In genomic region chr9:6864102-6864501, GRCh38 we compare ENCODE assay signal across 22 cellular contexts.
"Had no signal": no experiment of that assay in that cellular context is flagged by ENCODE, and none has a peak within 500 bp of the region (broad histone marks: within the 10 kb centered on the region; RNA-seq: fewer than 3 reads in every experiment).

No MANE protein-coding gene starts in this region.

- H3K4me3 ChIP-seq: coronary artery, gastrocnemius medialis, heart right ventricle, psoas muscle, spleen, testis, tibial nerve, upper lobe of right lung had no signal

- H3K27ac ChIP-seq: coronary artery, gastrocnemius medialis, heart right ventricle, psoas muscle, spleen, testis, tibial nerve, upper lobe of right lung had no signal

- H3K9me3 ChIP-seq: testis had no signal

- DNase-seq: effector CD4-positive, alpha-beta T cell; gastrocnemius medialis; heart right ventricle; hypothalamus; kidney glomerular epithelial cell; naive thymus-derived CD4-positive, alpha-beta T cell; nephron progenitor cell; psoas muscle; retina; spleen; stimulated activated CD4-positive, alpha-beta T cell treated with anti-CD3 and anti-CD28 coated beads, Interleukin-15, amount 100 ng/mL, for 24 hours; stimulated activated CD4-positive, alpha-beta T cell treated with anti-CD3 and anti-CD28 coated beads, Interleukin-1b, Interleukin-23, amount 100 ng/mL, for 48 hours; stimulated activated CD4-positive, alpha-beta T cell treated with anti-CD3 and anti-CD28 coated beads, Interleukin-4, amount 100 ng/mL, for 24 hours; stimulated activated naive CD8-positive, alpha-beta T cell treated with anti-CD3 and anti-CD28 coated beads, Interleukin-15, amount 100 ng/mL, for 72 hours; testis; upper lobe of right lung had no signal

- ATAC-seq: esophagus mucosa; gastrocnemius medialis; heart right ventricle; naive thymus-derived CD4-positive, alpha-beta T cell; psoas muscle; sciatic nerve; stimulated activated memory B cell treated with anti-CD40 and anti-IgM and Interleukin-4, amounts not matched to agents 10 μg/mL and 1 μg/mL and 100 μg/mL, for 72 hours; stimulated activated naive CD8-positive, alpha-beta T cell treated with anti-CD3 and anti-CD28 coated beads, Interleukin-15, amount 100 ng/mL, for 72 hours; upper lobe of right lung had no signal

- FAIRE-seq: islet of Langerhans had no signal

- H3K36me3 ChIP-seq: gastrocnemius medialis, upper lobe of right lung had no signal

- H3K4me3 Mint-ChIP-seq: naive thymus-derived CD4-positive, alpha-beta T cell; nephron progenitor cell; stimulated activated memory B cell treated with anti-CD40 and anti-IgM and Interleukin-4, amounts not matched to agents 10 μg/mL and 1 μg/mL and 100 μg/mL, for 72 hours; stimulated activated naive CD8-positive, alpha-beta T cell treated with anti-CD3 and anti-CD28 coated beads, Interleukin-15, amount 100 ng/mL, for 72 hours had no signal

- H3K4me1 Mint-ChIP-seq: nephron progenitor cell had no signal

- H3K27me3 ChIP-seq: gastrocnemius medialis, heart right ventricle, spleen, testis, tibial nerve, upper lobe of right lung had no signal

- H3K27me3 Mint-ChIP-seq: naive thymus-derived CD4-positive, alpha-beta T cell; stimulated activated memory B cell treated with anti-CD40 and anti-IgM and Interleukin-4, amounts not matched to agents 10 μg/mL and 1 μg/mL and 100 μg/mL, for 72 hours; stimulated activated naive CD8-positive, alpha-beta T cell treated with anti-CD3 and anti-CD28 coated beads, Interleukin-15, amount 100 ng/mL, for 72 hours had no signal

- H3K4me1 ChIP-seq: psoas muscle, testis, tibial nerve, upper lobe of right lung had no signal

- H3K27ac Mint-ChIP-seq: naive thymus-derived CD4-positive, alpha-beta T cell; nephron progenitor cell; stimulated activated memory B cell treated with anti-CD40 and anti-IgM and Interleukin-4, amounts not matched to agents 10 μg/mL and 1 μg/mL and 100 μg/mL, for 72 hours had no signal
